In the genomic region with DNA sequence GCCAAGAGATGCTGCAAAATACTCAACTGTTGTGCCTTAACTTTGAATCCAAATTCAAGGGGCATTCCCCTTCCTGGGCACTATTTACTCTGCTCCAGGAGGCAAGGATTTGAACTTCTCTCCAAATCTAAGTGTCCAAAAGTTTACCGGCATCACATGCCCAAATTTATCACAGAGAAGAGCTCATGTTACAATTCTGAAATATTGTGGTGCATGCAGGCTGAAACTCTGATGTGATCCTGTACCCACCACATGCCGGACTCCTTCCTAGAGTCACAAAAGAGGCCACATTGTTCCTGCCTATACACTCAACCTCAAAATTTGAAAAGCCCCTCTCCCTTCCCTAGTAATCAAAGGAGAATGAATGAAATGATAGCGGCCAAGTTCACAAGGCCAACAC, we compare ENCODE assay signal across 9 cellular contexts. TPM values are rescaled to one million over a fixed set of nuclear protein-coding genes. Genes with fewer than 3 reads are reported as not detected.
DNase-seq lines count a peak whose midpoint lies in the region; TF ChIP-seq lines count a peak whose summit lies in the region.
"Had no signal": no experiment of that assay in that cellular context is flagged by ENCODE, and none has a peak within 500 bp of the region (broad histone marks: within the 10 kb centered on the region; RNA-seq: fewer than 3 reads in every experiment).

No MANE protein-coding gene starts in this region.

- H3K27me3 ChIP-seq in tibial nerve, result no peaks in the 10 kb centered on the region

- H3K4me3 Mint-ChIP-seq in activated T-cell treated with anti-CD3 and anti-CD28 coated beads, Interleukin-2, amount 50 U/mL, for 24 hours, result peak overlapping the region; percentile 94

- H3K36me3 Mint-ChIP-seq in activated T-cell treated with anti-CD3 and anti-CD28 coated beads, Interleukin-2, amount 50 U/mL, for 24 hours (ENCODE audit: low read depth), result peaks cover 27% of the 10 kb centered on the region

- peak overlapping the region; percentile 92 for H3K27ac Mint-ChIP-seq in activated T-cell treated with anti-CD3 and anti-CD28 coated beads, Interleukin-2, amount 50 U/mL, for 24 hours

- H3K36me3 ChIP-seq in tibial nerve, result no peaks in the 10 kb centered on the region

- 7 to 14% methylated on average over 3 of the region's 3 CpGs for WGBS in lower leg skin, 2 donors
- WGBS in tibial nerve, 2 donors, result 1 to 19% methylated on average over 3 of the region's 3 CpGs

- TF ChIP-seq EP300 in tibial nerve (IDR thresholded peaks at IDR 0.05), result no peak

- peaks cover 36% of the 10 kb centered on the region for H3K4me1 Mint-ChIP-seq in activated T-cell treated with anti-CD3 and anti-CD28 coated beads, Interleukin-2, amount 50 U/mL, for 24 hours (ENCODE audit: low read depth)

- H3K4me3 ChIP-seq in astrocyte of the cerebellum (ENCODE audit: low read depth, low read length) (peak overlapping the region; percentile 93), lower leg skin (ENCODE audit: low read depth, poor library complexity, severe bottlenecking) (peak overlapping the region; percentile 96), tibial nerve (peak overlapping the region; percentile 85 to 97 (median 89))

- no peak for TF ChIP-seq POLR2A in lower leg skin (IDR thresholded peaks at IDR 0.05)
- TF ChIP-seq POLR2A in tibial nerve (IDR thresholded peaks at IDR 0.05), result no peak

- H3K27me3 Mint-ChIP-seq in activated T-cell treated with anti-CD3 and anti-CD28 coated beads, Interleukin-2, amount 50 U/mL, for 24 hours, result peaks cover 3% of the 10 kb centered on the region

- in situ Hi-C loops in astrocyte of the cerebellum (cut with HindIII; ENCODE audit: low sequenced_read_pairs), result no loop called here

- peaks cover 0 to 29% (median 11%) of the 10 kb centered on the region in 4 donors for H3K4me1 ChIP-seq in tibial nerve

- no peak for DNase-seq in activated T-cell treated with anti-CD3 and anti-CD28 coated beads, Interleukin-2, amount 50 U/mL, for 24 hours
- no peak for DNase-seq in activated T-cell treated with anti-CD3 and anti-CD28 coated beads, Interleukin-2, amount 50 U/mL, for 48 hours
- no peak for DNase-seq in astrocyte of the cerebellum (ENCODE audit: low read depth)
- no peak for DNase-seq in lower leg skin (ENCODE audit: low spot score in 2 of 2)
- no peak for DNase-seq in tibial nerve (ENCODE audit: low spot score in 2 of 2)
- DNase-seq in posterior cingulate gyrus, result no peak
- DNase-seq in NCI-H524 (lab: John Stamatoyannopoulos, UW), result no peak
- no peak for DNase-seq in NCI-H146 (lab: John Stamatoyannopoulos, UW)
- DNase-seq: NCI-H1694 had no signal

- peak overlapping the region in 2 of 4 donors; percentile 88 to 95 for H3K27ac ChIP-seq in tibial nerve

- no peaks in the 10 kb centered on the region for H3K9me3 Mint-ChIP-seq in activated T-cell treated with anti-CD3 and anti-CD28 coated beads, Interleukin-2, amount 50 U/mL, for 24 hours

- H3K9me3 ChIP-seq in tibial nerve, result peaks cover 0 to 6% (median 0%) of the 10 kb centered on the region in 4 donors

- intact Hi-C loops in lower leg skin (cut with DNase I; ENCODE audit: low total_unique reads), result loop anchor here (5.0 kb wide), 1 partner anchor 536 kb away; no protein-coding TSS in a partner anchor
- intact Hi-C loops in posterior cingulate gyrus (cut with DNase I), result no loop called here

- no peak for TF ChIP-seq CTCF in astrocyte of the cerebellum (IDR thresholded peaks at IDR 0.05; ENCODE audit: low read depth, low read length, missing control alignments)
- TF ChIP-seq CTCF in lower leg skin (IDR thresholded peaks at IDR 0.05), result no peak
- TF ChIP-seq CTCF in tibial nerve (IDR thresholded peaks at IDR 0.05), result no peak

RNA-seq across cellular contexts. Expression of a gene that starts 1.3 kb away (rescaled TPM):
- total RNA-seq in lower leg skin (10 to 100 TPM; 10.7 to 16.0 (median 13.3) TPM), tibial nerve (10 to 100 TPM in 3 of 4 donors, 1 to 10 TPM in 1; 9.9 to 17.7 (median 13.8) TPM)

RNA-seq across cellular contexts. Expression of a gene that starts 59.1 kb away (rescaled TPM):
- total RNA-seq in lower leg skin, result under 1 TPM in 3 of 4 donors, not detected in 1; 0.17 to 0.45 (median 0.39) TPM
- under 1 TPM; 0.22 to 0.60 (median 0.41) TPM for total RNA-seq in tibial nerve
